In the genomic region with DNA sequence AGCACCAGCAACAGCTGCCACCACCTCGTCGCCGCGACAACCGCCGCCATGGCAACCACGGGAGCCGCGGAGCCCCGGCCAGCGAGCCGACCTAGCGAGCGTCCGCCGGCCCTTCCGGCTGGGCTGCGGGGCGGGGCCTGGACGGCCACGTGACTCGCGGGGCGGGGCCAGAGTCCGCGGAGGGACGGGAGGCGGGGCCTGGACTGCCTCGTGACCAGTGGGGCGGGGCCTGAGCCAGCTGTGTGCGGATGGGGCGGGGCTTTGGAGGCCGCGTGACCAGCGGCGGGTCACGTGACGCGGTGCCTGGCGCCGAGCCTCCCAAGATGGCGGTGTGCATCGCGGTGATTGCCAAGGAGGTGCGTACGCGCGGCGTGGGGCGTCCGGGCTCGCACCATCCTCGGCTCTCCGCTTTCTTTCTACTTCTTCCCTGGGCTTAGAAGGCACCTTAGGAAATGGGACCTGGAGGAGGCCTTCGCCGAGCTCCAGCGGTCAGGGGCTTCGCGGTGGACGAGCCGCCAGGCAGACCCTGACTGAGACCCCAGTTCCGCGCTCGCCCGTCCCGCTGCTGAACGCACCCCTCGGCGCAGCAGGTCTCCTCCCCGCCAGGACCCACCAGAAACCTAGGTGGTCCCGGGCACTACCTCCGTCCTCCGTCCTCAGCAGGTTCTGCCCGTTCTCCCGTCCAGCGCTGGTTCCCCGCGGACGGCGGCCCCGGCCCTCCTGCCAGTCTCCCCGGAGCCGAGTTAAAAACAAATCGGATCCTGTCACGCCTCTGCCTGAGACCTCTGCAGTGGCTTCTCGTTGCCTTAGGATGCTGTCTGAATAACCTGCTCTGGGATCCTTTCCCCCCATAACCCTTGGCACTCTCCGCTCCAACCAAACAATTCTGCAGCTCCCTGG, we compare ENCODE assay signal across 1 cellular context.
A peak's percentile ranks its signal among the peaks of the same experiment; 100 is the strongest.
TF ChIP-seq lines count a peak whose summit lies in the region.

A gene with protein sequence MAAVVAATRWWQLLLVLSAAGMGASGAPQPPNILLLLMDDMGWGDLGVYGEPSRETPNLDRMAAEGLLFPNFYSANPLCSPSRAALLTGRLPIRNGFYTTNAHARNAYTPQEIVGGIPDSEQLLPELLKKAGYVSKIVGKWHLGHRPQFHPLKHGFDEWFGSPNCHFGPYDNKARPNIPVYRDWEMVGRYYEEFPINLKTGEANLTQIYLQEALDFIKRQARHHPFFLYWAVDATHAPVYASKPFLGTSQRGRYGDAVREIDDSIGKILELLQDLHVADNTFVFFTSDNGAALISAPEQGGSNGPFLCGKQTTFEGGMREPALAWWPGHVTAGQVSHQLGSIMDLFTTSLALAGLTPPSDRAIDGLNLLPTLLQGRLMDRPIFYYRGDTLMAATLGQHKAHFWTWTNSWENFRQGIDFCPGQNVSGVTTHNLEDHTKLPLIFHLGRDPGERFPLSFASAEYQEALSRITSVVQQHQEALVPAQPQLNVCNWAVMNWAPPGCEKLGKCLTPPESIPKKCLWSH (minus strand): TSS at position 120 of the 900 bp plus-strand sequence. CDS start 70 bp downstream, at position 50.
TRAPPC2L (plus strand) TSS at position 300 of the 900 bp plus-strand sequence; CDS start at position 324, 24 bp downstream.

TF ChIP-seq in K562, 482 proteins besides CTCF, POLR2A, EP300 and RAD21 (continued from another document and continues in another):
- TF ChIP-seq TFE3 (CRISPR knock-in tag; IDR thresholded peaks at IDR 0.05): peak; percentile 100
- TF ChIP-seq ZNF431 (CRISPR knock-in tag; IDR thresholded peaks at IDR 0.05): no peak
- 0 out of 2 replicates have a peak, but pooled peaks have one; percentile 35 for TF ChIP-seq HIVEP1 (CRISPR knock-in tag; IDR thresholded peaks at IDR 0.05)
- TF ChIP-seq TCF7 (IDR thresholded peaks at IDR 0.05; ENCODE audit: borderline replicate concordance): no peak
- 0 out of 2 replicates have a peak, but pooled peaks have one; percentile 53 for TF ChIP-seq HMGXB4 (CRISPR knock-in tag; IDR thresholded peaks at IDR 0.05)
- TF ChIP-seq HMGN3 (IDR thresholded peaks at IDR 0.05; ENCODE audit: borderline replicate concordance, extremely low read depth, insufficient read length, low read depth, low read length): peak; percentile 82
- TF ChIP-seq XRCC5 (IDR thresholded peaks at IDR 0.05; ENCODE audit: low read depth, low read length): no peak
- TF ChIP-seq DIDO1 (tag; IDR thresholded peaks at IDR 0.05; ENCODE audit: low read depth): peak; percentile 75
- TF ChIP-seq CC2D1A (IDR thresholded peaks at IDR 0.05): 0 out of 2 replicates have a peak, but pooled peaks have one; percentile 28
- TF ChIP-seq NR2C1 (IDR thresholded peaks at IDR 0.05): no peak
- no peak for TF ChIP-seq NR2C1 (tag; IDR thresholded peaks at IDR 0.05)
- peak; percentile 71; the same call in 1 of the 2 replicates for TF ChIP-seq JUN (IDR thresholded peaks at IDR 0.05; ENCODE audit: borderline replicate concordance, low read depth, low read length)
- no peak for TF ChIP-seq JUN (CRISPR knock-in tag; IDR thresholded peaks at IDR 0.05; ENCODE audit: borderline replicate concordance)
- TF ChIP-seq REST (CRISPR knock-in tag; IDR thresholded peaks at IDR 0.05; ENCODE audit: low read depth): peak; percentile 72
- TF ChIP-seq MTA3 (IDR thresholded peaks at IDR 0.05; ENCODE audit: borderline replicate concordance): 0 out of 2 replicates have a peak, but pooled peaks have one; percentile 31
- peak; percentile 95 for TF ChIP-seq SAP30 (IDR thresholded peaks at IDR 0.05; ENCODE audit: borderline replicate concordance, insufficient read depth, low read depth, low read length, poor library complexity, severe bottlenecking)
- TF ChIP-seq KDM5B (IDR thresholded peaks at IDR 0.05; ENCODE audit: insufficient replicate concordance, low read depth, low read length): peak; percentile 89
- TF ChIP-seq NEUROD1 (IDR thresholded peaks at IDR 0.05; ENCODE audit: borderline replicate concordance, low read depth, low read length, partially characterized antibody): peak; percentile 93
- TF ChIP-seq ATF1 (CRISPR knock-in tag; IDR thresholded peaks at IDR 0.05): no peak
- peak; percentile 74 for TF ChIP-seq ATF1 (tag; IDR thresholded peaks at IDR 0.05)
- peak; percentile 69 for TF ChIP-seq CCNT2 (IDR thresholded peaks at IDR 0.05; ENCODE audit: borderline replicate concordance, extremely low read depth, insufficient read length, low read depth, low read length)
- peak; percentile 90 for TF ChIP-seq PHF20 (IDR thresholded peaks at IDR 0.05; ENCODE audit: partially characterized antibody)
- TF ChIP-seq L3MBTL2 (IDR thresholded peaks at IDR 0.05): peak; percentile 43; the same call in 1 of the 2 replicates
- peak; percentile 25 for TF ChIP-seq U2AF1 (optimal IDR thresholded peaks at IDR 0.05; ENCODE audit: low read depth, low read length)
- no peak for TF ChIP-seq KDM1A (IDR thresholded peaks at IDR 0.05)
- TF ChIP-seq GTF2F1 (IDR thresholded peaks at IDR 0.05; ENCODE audit: low read depth, low read length): peak; percentile 68; the same call in 1 of the 2 replicates
- TF ChIP-seq ZNF140 (CRISPR knock-in tag; IDR thresholded peaks at IDR 0.05): no peak
- TF ChIP-seq, protein P1, sequence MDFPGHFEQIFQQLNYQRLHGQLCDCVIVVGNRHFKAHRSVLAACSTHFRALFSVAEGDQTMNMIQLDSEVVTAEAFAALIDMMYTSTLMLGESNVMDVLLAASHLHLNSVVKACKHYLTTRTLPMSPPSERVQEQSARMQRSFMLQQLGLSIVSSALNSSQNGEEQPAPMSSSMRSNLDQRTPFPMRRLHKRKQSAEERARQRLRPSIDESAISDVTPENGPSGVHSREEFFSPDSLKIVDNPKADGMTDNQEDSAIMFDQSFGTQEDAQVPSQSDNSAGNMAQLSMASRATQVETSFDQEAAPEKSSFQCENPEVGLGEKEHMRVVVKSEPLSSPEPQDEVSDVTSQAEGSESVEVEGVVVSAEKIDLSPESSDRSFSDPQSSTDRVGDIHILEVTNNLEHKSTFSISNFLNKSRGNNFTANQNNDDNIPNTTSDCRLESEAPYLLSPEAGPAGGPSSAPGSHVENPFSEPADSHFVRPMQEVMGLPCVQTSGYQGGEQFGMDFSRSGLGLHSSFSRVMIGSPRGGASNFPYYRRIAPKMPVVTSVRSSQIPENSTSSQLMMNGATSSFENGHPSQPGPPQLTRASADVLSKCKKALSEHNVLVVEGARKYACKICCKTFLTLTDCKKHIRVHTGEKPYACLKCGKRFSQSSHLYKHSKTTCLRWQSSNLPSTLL (IDR thresholded peaks at IDR 0.05): no peak
- TF ChIP-seq VEZF1 (CRISPR knock-in tag; IDR thresholded peaks at IDR 0.05): peak; percentile 50; the same call in 1 of the 2 replicates
- TF ChIP-seq, protein P2, sequence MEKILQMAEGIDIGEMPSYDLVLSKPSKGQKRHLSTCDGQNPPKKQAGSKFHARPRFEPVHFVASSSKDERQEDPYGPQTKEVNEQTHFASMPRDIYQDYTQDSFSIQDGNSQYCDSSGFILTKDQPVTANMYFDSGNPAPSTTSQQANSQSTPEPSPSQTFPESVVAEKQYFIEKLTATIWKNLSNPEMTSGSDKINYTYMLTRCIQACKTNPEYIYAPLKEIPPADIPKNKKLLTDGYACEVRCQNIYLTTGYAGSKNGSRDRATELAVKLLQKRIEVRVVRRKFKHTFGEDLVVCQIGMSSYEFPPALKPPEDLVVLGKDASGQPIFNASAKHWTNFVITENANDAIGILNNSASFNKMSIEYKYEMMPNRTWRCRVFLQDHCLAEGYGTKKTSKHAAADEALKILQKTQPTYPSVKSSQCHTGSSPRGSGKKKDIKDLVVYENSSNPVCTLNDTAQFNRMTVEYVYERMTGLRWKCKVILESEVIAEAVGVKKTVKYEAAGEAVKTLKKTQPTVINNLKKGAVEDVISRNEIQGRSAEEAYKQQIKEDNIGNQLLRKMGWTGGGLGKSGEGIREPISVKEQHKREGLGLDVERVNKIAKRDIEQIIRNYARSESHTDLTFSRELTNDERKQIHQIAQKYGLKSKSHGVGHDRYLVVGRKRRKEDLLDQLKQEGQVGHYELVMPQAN (IDR thresholded peaks at IDR 0.05; ENCODE audit: borderline replicate concordance): peak; percentile 93
- TF ChIP-seq, protein P3, sequence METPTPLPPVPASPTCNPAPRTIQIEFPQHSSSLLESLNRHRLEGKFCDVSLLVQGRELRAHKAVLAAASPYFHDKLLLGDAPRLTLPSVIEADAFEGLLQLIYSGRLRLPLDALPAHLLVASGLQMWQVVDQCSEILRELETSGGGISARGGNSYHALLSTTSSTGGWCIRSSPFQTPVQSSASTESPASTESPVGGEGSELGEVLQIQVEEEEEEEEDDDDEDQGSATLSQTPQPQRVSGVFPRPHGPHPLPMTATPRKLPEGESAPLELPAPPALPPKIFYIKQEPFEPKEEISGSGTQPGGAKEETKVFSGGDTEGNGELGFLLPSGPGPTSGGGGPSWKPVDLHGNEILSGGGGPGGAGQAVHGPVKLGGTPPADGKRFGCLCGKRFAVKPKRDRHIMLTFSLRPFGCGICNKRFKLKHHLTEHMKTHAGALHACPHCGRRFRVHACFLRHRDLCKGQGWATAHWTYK (CRISPR knock-in tag; IDR thresholded peaks at IDR 0.05): peak; percentile 59; the same call in 1 of the 2 replicates
- peak; percentile 72; the same call in 1 of the 2 replicates for TF ChIP-seq CLOCK (CRISPR knock-in tag; IDR thresholded peaks at IDR 0.05; ENCODE audit: borderline replicate concordance)
- TF ChIP-seq ELF1 (tag; IDR thresholded peaks at IDR 0.05): peak; percentile 76
- no peak for TF ChIP-seq RBM14 (IDR thresholded peaks at IDR 0.05; ENCODE audit: borderline replicate concordance, insufficient read depth, low read depth, low read length)
- peak; percentile 66 for TF ChIP-seq SUPT5H (IDR thresholded peaks at IDR 0.05)
